Comparison of ENCODE assay signal across 1 cellular context in genomic region chr2:230323385-230324106, GRCh38.
A peak's percentile ranks its signal among the peaks of the same experiment; 100 is the strongest.
TF ChIP-seq lines count a peak whose summit lies in the region.

No MANE protein-coding gene starts in this region.

TF ChIP-seq in HepG2, 621 proteins besides CTCF, POLR2A, EP300 and RAD21 (continued from another document):
- TF ChIP-seq, protein P1, sequence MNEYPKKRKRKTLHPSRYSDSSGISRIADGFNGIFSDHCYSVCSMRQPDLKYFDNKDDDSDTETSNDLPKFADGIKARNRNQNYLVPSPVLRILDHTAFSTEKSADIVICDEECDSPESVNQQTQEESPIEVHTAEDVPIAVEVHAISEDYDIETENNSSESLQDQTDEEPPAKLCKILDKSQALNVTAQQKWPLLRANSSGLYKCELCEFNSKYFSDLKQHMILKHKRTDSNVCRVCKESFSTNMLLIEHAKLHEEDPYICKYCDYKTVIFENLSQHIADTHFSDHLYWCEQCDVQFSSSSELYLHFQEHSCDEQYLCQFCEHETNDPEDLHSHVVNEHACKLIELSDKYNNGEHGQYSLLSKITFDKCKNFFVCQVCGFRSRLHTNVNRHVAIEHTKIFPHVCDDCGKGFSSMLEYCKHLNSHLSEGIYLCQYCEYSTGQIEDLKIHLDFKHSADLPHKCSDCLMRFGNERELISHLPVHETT (CRISPR knock-in tag; conservative IDR thresholded peaks at IDR 0.05) = peak; percentile 18; the same call in 1 of the 2 replicates
- TF ChIP-seq, protein P2, sequence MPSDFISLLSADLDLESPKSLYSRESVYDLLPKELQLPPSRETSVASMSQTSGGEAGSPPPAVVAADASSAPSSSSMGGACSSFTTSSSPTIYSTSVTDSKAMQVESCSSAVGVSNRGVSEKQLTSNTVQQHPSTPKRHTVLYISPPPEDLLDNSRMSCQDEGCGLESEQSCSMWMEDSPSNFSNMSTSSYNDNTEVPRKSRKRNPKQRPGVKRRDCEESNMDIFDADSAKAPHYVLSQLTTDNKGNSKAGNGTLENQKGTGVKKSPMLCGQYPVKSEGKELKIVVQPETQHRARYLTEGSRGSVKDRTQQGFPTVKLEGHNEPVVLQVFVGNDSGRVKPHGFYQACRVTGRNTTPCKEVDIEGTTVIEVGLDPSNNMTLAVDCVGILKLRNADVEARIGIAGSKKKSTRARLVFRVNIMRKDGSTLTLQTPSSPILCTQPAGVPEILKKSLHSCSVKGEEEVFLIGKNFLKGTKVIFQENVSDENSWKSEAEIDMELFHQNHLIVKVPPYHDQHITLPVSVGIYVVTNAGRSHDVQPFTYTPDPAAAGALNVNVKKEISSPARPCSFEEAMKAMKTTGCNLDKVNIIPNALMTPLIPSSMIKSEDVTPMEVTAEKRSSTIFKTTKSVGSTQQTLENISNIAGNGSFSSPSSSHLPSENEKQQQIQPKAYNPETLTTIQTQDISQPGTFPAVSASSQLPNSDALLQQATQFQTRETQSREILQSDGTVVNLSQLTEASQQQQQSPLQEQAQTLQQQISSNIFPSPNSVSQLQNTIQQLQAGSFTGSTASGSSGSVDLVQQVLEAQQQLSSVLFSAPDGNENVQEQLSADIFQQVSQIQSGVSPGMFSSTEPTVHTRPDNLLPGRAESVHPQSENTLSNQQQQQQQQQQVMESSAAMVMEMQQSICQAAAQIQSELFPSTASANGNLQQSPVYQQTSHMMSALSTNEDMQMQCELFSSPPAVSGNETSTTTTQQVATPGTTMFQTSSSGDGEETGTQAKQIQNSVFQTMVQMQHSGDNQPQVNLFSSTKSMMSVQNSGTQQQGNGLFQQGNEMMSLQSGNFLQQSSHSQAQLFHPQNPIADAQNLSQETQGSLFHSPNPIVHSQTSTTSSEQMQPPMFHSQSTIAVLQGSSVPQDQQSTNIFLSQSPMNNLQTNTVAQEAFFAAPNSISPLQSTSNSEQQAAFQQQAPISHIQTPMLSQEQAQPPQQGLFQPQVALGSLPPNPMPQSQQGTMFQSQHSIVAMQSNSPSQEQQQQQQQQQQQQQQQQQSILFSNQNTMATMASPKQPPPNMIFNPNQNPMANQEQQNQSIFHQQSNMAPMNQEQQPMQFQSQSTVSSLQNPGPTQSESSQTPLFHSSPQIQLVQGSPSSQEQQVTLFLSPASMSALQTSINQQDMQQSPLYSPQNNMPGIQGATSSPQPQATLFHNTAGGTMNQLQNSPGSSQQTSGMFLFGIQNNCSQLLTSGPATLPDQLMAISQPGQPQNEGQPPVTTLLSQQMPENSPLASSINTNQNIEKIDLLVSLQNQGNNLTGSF (CRISPR knock-in tag; IDR thresholded peaks at IDR 0.05) = 0 out of 2 replicates have a peak, but pooled peaks have one; percentile 44
- TF ChIP-seq ZNF225 (CRISPR knock-in tag; IDR thresholded peaks at IDR 0.05) = no peak
- TF ChIP-seq ZNF720 (CRISPR knock-in tag; IDR thresholded peaks at IDR 0.05) = no peak
- TF ChIP-seq, protein P3, sequence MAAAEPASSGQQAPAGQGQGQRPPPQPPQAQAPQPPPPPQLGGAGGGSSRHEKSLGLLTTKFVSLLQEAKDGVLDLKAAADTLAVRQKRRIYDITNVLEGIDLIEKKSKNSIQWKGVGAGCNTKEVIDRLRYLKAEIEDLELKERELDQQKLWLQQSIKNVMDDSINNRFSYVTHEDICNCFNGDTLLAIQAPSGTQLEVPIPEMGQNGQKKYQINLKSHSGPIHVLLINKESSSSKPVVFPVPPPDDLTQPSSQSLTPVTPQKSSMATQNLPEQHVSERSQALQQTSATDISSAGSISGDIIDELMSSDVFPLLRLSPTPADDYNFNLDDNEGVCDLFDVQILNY (CRISPR knock-in tag; conservative IDR thresholded peaks at IDR 0.05) = no peak
- TF ChIP-seq ZNF337 (CRISPR knock-in tag; IDR thresholded peaks at IDR 0.05; ENCODE audit: borderline replicate concordance, low read depth) = no peak
- TF ChIP-seq ZNF354B (CRISPR knock-in tag; IDR thresholded peaks at IDR 0.05) = no peak
- TF ChIP-seq ELF3 (CRISPR knock-in tag; IDR thresholded peaks at IDR 0.05) = peak; percentile 66; the same call in 1 of the 2 replicates
- TF ChIP-seq MNT (IDR thresholded peaks at IDR 0.05) = no peak
- TF ChIP-seq, protein P4, sequence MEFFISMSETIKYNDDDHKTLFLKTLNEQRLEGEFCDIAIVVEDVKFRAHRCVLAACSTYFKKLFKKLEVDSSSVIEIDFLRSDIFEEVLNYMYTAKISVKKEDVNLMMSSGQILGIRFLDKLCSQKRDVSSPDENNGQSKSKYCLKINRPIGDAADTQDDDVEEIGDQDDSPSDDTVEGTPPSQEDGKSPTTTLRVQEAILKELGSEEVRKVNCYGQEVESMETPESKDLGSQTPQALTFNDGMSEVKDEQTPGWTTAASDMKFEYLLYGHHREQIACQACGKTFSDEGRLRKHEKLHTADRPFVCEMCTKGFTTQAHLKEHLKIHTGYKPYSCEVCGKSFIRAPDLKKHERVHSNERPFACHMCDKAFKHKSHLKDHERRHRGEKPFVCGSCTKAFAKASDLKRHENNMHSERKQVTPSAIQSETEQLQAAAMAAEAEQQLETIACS (CRISPR knock-in tag; IDR thresholded peaks at IDR 0.05) = no peak
- peak; percentile 51; the same call in 1 of the 2 replicates for TF ChIP-seq ZNF740 (CRISPR knock-in tag; IDR thresholded peaks at IDR 0.05)
- peak; percentile 64 for TF ChIP-seq TAF1 (CRISPR knock-in tag; IDR thresholded peaks at IDR 0.05)
- TF ChIP-seq, protein P5, sequence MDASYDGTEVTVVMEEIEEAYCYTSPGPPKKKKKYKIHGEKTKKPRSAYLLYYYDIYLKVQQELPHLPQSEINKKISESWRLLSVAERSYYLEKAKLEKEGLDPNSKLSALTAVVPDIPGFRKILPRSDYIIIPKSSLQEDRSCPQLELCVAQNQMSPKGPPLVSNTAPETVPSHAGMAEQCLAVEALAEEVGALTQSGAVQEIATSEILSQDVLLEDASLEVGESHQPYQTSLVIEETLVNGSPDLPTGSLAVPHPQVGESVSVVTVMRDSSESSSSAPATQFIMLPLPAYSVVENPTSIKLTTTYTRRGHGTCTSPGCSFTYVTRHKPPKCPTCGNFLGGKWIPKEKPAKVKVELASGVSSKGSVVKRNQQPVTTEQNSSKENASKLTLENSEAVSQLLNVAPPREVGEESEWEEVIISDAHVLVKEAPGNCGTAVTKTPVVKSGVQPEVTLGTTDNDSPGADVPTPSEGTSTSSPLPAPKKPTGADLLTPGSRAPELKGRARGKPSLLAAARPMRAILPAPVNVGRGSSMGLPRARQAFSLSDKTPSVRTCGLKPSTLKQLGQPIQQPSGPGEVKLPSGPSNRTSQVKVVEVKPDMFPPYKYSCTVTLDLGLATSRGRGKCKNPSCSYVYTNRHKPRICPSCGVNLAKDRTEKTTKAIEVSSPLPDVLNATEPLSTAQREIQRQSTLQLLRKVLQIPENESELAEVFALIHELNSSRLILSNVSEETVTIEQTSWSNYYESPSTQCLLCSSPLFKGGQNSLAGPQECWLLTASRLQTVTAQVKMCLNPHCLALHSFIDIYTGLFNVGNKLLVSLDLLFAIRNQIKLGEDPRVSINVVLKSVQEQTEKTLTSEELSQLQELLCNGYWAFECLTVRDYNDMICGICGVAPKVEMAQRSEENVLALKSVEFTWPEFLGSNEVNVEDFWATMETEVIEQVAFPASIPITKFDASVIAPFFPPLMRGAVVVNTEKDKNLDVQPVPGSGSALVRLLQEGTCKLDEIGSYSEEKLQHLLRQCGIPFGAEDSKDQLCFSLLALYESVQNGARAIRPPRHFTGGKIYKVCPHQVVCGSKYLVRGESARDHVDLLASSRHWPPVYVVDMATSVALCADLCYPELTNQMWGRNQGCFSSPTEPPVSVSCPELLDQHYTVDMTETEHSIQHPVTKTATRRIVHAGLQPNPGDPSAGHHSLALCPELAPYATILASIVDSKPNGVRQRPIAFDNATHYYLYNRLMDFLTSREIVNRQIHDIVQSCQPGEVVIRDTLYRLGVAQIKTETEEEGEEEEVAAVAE (CRISPR knock-in tag; IDR thresholded peaks at IDR 0.05; ENCODE audit: borderline replicate concordance) = no peak
- TF ChIP-seq, protein P6, sequence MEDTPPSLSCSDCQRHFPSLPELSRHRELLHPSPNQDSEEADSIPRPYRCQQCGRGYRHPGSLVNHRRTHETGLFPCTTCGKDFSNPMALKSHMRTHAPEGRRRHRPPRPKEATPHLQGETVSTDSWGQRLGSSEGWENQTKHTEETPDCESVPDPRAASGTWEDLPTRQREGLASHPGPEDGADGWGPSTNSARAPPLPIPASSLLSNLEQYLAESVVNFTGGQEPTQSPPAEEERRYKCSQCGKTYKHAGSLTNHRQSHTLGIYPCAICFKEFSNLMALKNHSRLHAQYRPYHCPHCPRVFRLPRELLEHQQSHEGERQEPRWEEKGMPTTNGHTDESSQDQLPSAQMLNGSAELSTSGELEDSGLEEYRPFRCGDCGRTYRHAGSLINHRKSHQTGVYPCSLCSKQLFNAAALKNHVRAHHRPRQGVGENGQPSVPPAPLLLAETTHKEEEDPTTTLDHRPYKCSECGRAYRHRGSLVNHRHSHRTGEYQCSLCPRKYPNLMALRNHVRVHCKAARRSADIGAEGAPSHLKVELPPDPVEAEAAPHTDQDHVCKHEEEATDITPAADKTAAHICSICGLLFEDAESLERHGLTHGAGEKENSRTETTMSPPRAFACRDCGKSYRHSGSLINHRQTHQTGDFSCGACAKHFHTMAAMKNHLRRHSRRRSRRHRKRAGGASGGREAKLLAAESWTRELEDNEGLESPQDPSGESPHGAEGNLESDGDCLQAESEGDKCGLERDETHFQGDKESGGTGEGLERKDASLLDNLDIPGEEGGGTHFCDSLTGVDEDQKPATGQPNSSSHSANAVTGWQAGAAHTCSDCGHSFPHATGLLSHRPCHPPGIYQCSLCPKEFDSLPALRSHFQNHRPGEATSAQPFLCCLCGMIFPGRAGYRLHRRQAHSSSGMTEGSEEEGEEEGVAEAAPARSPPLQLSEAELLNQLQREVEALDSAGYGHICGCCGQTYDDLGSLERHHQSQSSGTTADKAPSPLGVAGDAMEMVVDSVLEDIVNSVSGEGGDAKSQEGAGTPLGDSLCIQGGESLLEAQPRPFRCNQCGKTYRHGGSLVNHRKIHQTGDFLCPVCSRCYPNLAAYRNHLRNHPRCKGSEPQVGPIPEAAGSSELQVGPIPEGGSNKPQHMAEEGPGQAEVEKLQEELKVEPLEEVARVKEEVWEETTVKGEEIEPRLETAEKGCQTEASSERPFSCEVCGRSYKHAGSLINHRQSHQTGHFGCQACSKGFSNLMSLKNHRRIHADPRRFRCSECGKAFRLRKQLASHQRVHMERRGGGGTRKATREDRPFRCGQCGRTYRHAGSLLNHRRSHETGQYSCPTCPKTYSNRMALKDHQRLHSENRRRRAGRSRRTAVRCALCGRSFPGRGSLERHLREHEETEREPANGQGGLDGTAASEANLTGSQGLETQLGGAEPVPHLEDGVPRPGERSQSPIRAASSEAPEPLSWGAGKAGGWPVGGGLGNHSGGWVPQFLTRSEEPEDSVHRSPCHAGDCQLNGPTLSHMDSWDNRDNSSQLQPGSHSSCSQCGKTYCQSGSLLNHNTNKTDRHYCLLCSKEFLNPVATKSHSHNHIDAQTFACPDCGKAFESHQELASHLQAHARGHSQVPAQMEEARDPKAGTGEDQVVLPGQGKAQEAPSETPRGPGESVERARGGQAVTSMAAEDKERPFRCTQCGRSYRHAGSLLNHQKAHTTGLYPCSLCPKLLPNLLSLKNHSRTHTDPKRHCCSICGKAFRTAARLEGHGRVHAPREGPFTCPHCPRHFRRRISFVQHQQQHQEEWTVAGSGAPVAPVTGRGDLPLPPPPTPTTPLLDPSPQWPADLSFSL (CRISPR knock-in tag; IDR thresholded peaks at IDR 0.05) = no peak
- TF ChIP-seq, protein P7, sequence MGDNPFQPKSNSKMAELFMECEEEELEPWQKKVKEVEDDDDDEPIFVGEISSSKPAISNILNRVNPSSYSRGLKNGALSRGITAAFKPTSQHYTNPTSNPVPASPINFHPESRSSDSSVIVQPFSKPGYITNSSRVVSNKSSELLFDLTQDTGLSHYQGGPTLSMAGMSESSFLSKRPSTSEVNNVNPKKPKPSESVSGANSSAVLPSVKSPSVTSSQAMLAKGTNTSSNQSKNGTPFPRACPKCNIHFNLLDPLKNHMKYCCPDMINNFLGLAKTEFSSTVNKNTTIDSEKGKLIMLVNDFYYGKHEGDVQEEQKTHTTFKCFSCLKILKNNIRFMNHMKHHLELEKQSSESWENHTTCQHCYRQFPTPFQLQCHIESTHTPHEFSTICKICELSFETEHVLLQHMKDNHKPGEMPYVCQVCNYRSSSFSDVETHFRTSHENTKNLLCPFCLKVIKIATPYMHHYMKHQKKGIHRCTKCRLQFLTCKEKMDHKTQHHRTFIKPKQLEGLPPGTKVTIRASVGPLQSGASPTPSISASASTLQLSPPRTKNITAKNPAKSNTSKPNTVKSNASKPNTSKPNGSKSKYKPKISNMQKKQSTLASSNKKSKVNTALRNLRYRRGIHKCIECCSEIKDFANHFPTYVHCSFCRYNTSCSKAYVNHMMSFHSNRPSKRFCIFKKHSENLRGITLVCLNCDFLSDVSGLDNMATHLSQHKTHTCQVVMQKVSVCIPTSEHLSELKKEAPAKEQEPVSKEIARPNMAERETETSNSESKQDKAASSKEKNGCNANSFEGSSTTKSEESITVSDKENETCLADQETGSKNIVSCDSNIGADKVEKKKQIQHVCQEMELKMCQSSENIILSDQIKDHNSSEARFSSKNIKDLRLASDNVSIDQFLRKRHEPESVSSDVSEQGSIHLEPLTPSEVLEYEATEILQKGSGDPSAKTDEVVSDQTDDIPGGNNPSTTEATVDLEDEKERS (CRISPR knock-in tag; IDR thresholded peaks at IDR 0.05) = no peak
- TF ChIP-seq ZNF274 (CRISPR knock-in tag; IDR thresholded peaks at IDR 0.05) = peak; percentile 58; the same call in 1 of the 2 replicates
- peak; percentile 46; the same call in 1 of the 2 replicates for TF ChIP-seq ZFP37 (CRISPR knock-in tag; IDR thresholded peaks at IDR 0.05; ENCODE audit: borderline replicate concordance)
- TF ChIP-seq CBX1 (IDR thresholded peaks at IDR 0.05; ENCODE audit: low read depth) = peak; percentile 71
- no peak for TF ChIP-seq HDAC2 (CRISPR knock-in tag; IDR thresholded peaks at IDR 0.05)
- TF ChIP-seq SAP130 (CRISPR knock-in tag; IDR thresholded peaks at IDR 0.05; ENCODE audit: low read depth) = peak; percentile 60
- TF ChIP-seq ZNF605 (CRISPR knock-in tag; IDR thresholded peaks at IDR 0.05) = no peak
- TF ChIP-seq JUN (CRISPR knock-in tag; IDR thresholded peaks at IDR 0.05) = 0 out of 2 replicates have a peak, but pooled peaks have one; percentile 20
- TF ChIP-seq SRY (CRISPR knock-in tag; IDR thresholded peaks at IDR 0.05) = no peak
TF ChIP-seq in HepG2: peak in this region for 167.
